Comparison of ENCODE assay signal across 8 cellular contexts in genomic region chr19:14135985-14136508, GRCh38. TPM values are rescaled to one million over a fixed set of nuclear protein-coding genes. Genes with fewer than 3 reads are reported as not detected.
DNase-seq lines count a peak whose midpoint lies in the region; ATAC-seq and TF ChIP-seq lines count a peak whose summit lies in the region.

No MANE protein-coding gene starts in this region.

- H3K36me3 ChIP-seq in right lobe of liver, result no peaks in the 10 kb centered on the region
- H3K36me3 ChIP-seq in transverse colon, result no peaks in the 10 kb centered on the region

- 1% methylated on average over 13 of the region's 38 CpGs for WGBS in right lobe of liver (ENCODE audit: insufficient coverage, low coverage, low lambda C conversion rate, missing lambda C conversion rate)
- 0 to 1% methylated on average over 2 to 10 of the region's 38 CpGs for WGBS in transverse colon (ENCODE audit: low coverage in 1 of 2), 2 donors

- H3K4me1 ChIP-seq in right lobe of liver (peaks cover 0 to 7% (median 0%) of the 10 kb centered on the region in 4 donors), transverse colon (peaks cover 14 to 27% (median 22%) of the 10 kb centered on the region in 4 donors)

- peak overlapping the region; percentile 49 to 58 (median 52) for H3K4me3 ChIP-seq in right lobe of liver
- H3K4me3 ChIP-seq in transverse colon, result peak overlapping the region; percentile 39 to 76 (median 50)

- H3K4me1 Mint-ChIP-seq in activated naive CD4-positive, alpha-beta T cell treated with anti-CD3 and anti-CD28 coated beads for 36 hours (ENCODE audit: low read depth), result peaks cover 36% of the 10 kb centered on the region
- peaks cover 25% of the 10 kb centered on the region for H3K4me1 Mint-ChIP-seq in activated naive CD8-positive, alpha-beta T cell treated with anti-CD3 and anti-CD28 coated beads for 36 hours

- ATAC-seq in right lobe of liver, result no peak

- no peak for DNase-seq in activated naive CD4-positive, alpha-beta T cell treated with anti-CD3 and anti-CD28 coated beads for 36 hours
- DNase-seq in activated naive CD4-positive, alpha-beta T cell treated with anti-CD3 and anti-CD28 coated beads, Interleukin-2, amount 50 U/mL, for 16 hours, result no peak
- DNase-seq in activated naive CD8-positive, alpha-beta T cell treated with anti-CD3 and anti-CD28 coated beads for 36 hours, result no peak
- DNase-seq in right lobe of liver (no peak), transverse colon (peak; percentile 24), DMS 273 treated with DMSO at 0.1 percent for 48 hours (lab: John Stamatoyannopoulos, UW) (no peak), NCI-H524 (lab: John Stamatoyannopoulos, UW) (no peak), erythroblast (lab: John Stamatoyannopoulos, UW) (no peak)

- H3K9me3 Mint-ChIP-seq in activated naive CD4-positive, alpha-beta T cell treated with anti-CD3 and anti-CD28 coated beads for 36 hours, result no peaks in the 10 kb centered on the region
- no peaks in the 10 kb centered on the region for H3K9me3 Mint-ChIP-seq in activated naive CD8-positive, alpha-beta T cell treated with anti-CD3 and anti-CD28 coated beads for 36 hours

- CTCF ChIA-PET in activated naive CD4-positive, alpha-beta T cell treated with anti-CD3 and anti-CD28 coated beads for 36 hours (lab: Charles Lee), result interaction anchor here (0.6 to 3.6 kb wide), 36 partner anchors 10 to 364 kb away, joined by 3 to 17 read pairs (median 4); partner anchors contain the start of genes C19orf67, MISP3 and PRKACA

- peak overlapping the region; percentile 83 for H3K4me3 Mint-ChIP-seq in activated naive CD4-positive, alpha-beta T cell treated with anti-CD3 and anti-CD28 coated beads for 36 hours
- H3K4me3 Mint-ChIP-seq in activated naive CD8-positive, alpha-beta T cell treated with anti-CD3 and anti-CD28 coated beads for 36 hours, result peak overlapping the region; percentile 94

- H3K27me3 ChIP-seq in right lobe of liver (no peaks in the 10 kb centered on the region), transverse colon (no peaks in the 10 kb centered on the region)

- H3K9me3 ChIP-seq in right lobe of liver (no peaks in the 10 kb centered on the region), transverse colon (no peaks in the 10 kb centered on the region)

- H3K27me3 Mint-ChIP-seq in activated naive CD4-positive, alpha-beta T cell treated with anti-CD3 and anti-CD28 coated beads for 36 hours (ENCODE audit: low read depth), result no peaks in the 10 kb centered on the region
- H3K27me3 Mint-ChIP-seq in activated naive CD8-positive, alpha-beta T cell treated with anti-CD3 and anti-CD28 coated beads for 36 hours, result no peaks in the 10 kb centered on the region

- in situ Hi-C loops in transverse colon (cut with MboI; ENCODE audit: low pct_ligation_motif_present in 1 of 4, low pct_unique_long_range_greater_than_20kb in 1 of 4, low sequenced_read_pairs in 3 of 4), result no loop called here

- peaks cover 21% of the 10 kb centered on the region for H3K36me3 Mint-ChIP-seq in activated naive CD4-positive, alpha-beta T cell treated with anti-CD3 and anti-CD28 coated beads for 36 hours (ENCODE audit: low read depth)
- H3K36me3 Mint-ChIP-seq in activated naive CD8-positive, alpha-beta T cell treated with anti-CD3 and anti-CD28 coated beads for 36 hours, result peaks cover 29% of the 10 kb centered on the region

- TF ChIP-seq POLR2A in right lobe of liver (IDR thresholded peaks at IDR 0.05) (peak; percentile 38), transverse colon (IDR thresholded peaks at IDR 0.05) (peak; percentile 19), erythroblast (IDR thresholded peaks at IDR 0.05; ENCODE audit: low read length) (no peak)

- TF ChIP-seq EP300 in transverse colon (IDR thresholded peaks at IDR 0.05; ENCODE audit: low read depth), result no peak

- H3K27ac ChIP-seq in right lobe of liver, result peak overlapping the region in 1 of 3 donors; percentile 33
- H3K27ac ChIP-seq in transverse colon, result peak overlapping the region; percentile 72 to 96 (median 84)

- peak overlapping the region; percentile 74 for H3K27ac Mint-ChIP-seq in activated naive CD4-positive, alpha-beta T cell treated with anti-CD3 and anti-CD28 coated beads for 36 hours
- peak overlapping the region; percentile 96 for H3K27ac Mint-ChIP-seq in activated naive CD8-positive, alpha-beta T cell treated with anti-CD3 and anti-CD28 coated beads for 36 hours

- intact Hi-C loops in activated naive CD4-positive, alpha-beta T cell treated with anti-CD3 and anti-CD28 coated beads for 36 hours (cut with micrococcal nuclease), result loop anchor here (1.0 to 5.0 kb wide), 7 partner anchors 19 to 339 kb away; partner anchors contain the start of genes PRKACA and PTGER1
- intact Hi-C loops in right lobe of liver (cut with DNase I) (loop anchor here in 1 of 2 donors (10.0 kb wide), 1 partner anchor 51 kb away; the partner anchor contains the start of gene C19orf67), transverse colon (cut with DNase I; ENCODE audit: low total_unique reads) (loop anchor here (5.0 kb wide), 1 partner anchor 64 kb away; the partner anchor contains the start of gene MISP3)

- no peak for TF ChIP-seq CTCF in right lobe of liver (IDR thresholded peaks at IDR 0.05)
- no peak for TF ChIP-seq CTCF in transverse colon (IDR thresholded peaks at IDR 0.05)

RNA-seq across cellular contexts. Expression of gene ASF1B, which starts 0.3 kb away (rescaled TPM):
- 10 to 100 TPM; 54.7 to 56.6 TPM for total RNA-seq in activated naive CD4-positive, alpha-beta T cell treated with anti-CD3 and anti-CD28 coated beads for 36 hours
- 10 to 100 TPM; 77.5 to 78.5 TPM for total RNA-seq in activated naive CD8-positive, alpha-beta T cell treated with anti-CD3 and anti-CD28 coated beads for 36 hours
- 1 to 10 TPM in 2 of 6 experiments, under 1 TPM in 4; 0.24 to 5.3 (median 0.61) TPM for total RNA-seq in right lobe of liver
- 1 to 10 TPM in 3 of 4 donors, not detected in 1; 1.9 to 4.5 (median 4.4) TPM for total RNA-seq in transverse colon

RNA-seq across cellular contexts. Expression of gene PRKACA, which starts 18.5 kb away (rescaled TPM):
- 10 to 100 TPM; 48.2 to 60.0 TPM for total RNA-seq in activated naive CD4-positive, alpha-beta T cell treated with anti-CD3 and anti-CD28 coated beads for 36 hours
- total RNA-seq in activated naive CD8-positive, alpha-beta T cell treated with anti-CD3 and anti-CD28 coated beads for 36 hours, result 10 to 100 TPM; 54.3 to 56.0 TPM
- 10 to 100 TPM; 54.8 to 87.5 (median 63.1) TPM for total RNA-seq in right lobe of liver
- 10 to 100 TPM; 16.7 to 74.8 (median 39.5) TPM for total RNA-seq in transverse colon

RNA-seq across cellular contexts. Expression of gene SAMD1, which starts 45.5 kb away (rescaled TPM):
- total RNA-seq in activated naive CD4-positive, alpha-beta T cell treated with anti-CD3 and anti-CD28 coated beads for 36 hours, result 10 to 100 TPM; 50.9 to 53.0 TPM
- 10 to 100 TPM; 66.7 to 68.0 TPM for total RNA-seq in activated naive CD8-positive, alpha-beta T cell treated with anti-CD3 and anti-CD28 coated beads for 36 hours
- 10 to 100 TPM in 5 of 6 experiments, 1 to 10 TPM in 1; 10.0 to 25.3 (median 15.6) TPM for total RNA-seq in right lobe of liver
- total RNA-seq in transverse colon, result 10 to 100 TPM in 3 of 4 donors, 1 to 10 TPM in 1; 7.6 to 37.5 (median 36.8) TPM

RNA-seq across cellular contexts. Expression of gene C19orf67, which starts 50.5 kb away (rescaled TPM):
- total RNA-seq in activated naive CD4-positive, alpha-beta T cell treated with anti-CD3 and anti-CD28 coated beads for 36 hours, result not detected
- not detected for total RNA-seq in activated naive CD8-positive, alpha-beta T cell treated with anti-CD3 and anti-CD28 coated beads for 36 hours
- total RNA-seq in right lobe of liver, result under 1 TPM in 1 of 6 experiments, not detected in 5; 0.27 TPM
- 1 to 10 TPM in 1 of 4 donors, under 1 TPM in 1, not detected in 2; 0.64 to 1.1 TPM for total RNA-seq in transverse colon

Comparison
In these comparisons a context has a peak if more than half of its experiments do, and no peak if none do; other contexts are left out.
1. RNA of gene ASF1B, which starts 0.3 kb away (total RNA-seq): 77.5 to 78.5 TPM in activated naive CD8-positive, alpha-beta T cell treated with anti-CD3 and anti-CD28 coated beads for 36 hours and 54.7 to 56.6 TPM in activated naive CD4-positive, alpha-beta T cell treated with anti-CD3 and anti-CD28 coated beads for 36 hours; 1.9 to 4.5 TPM in transverse colon and 0.24 to 5.3 TPM in right lobe of liver; every median in the first group is over 4 times any median in the second.